ENCODE assay signal across 18 cellular contexts in genomic region chrX:14064632-14065432, GRCh38. TPM values are rescaled to one million over a fixed set of nuclear protein-coding genes. Genes with fewer than 3 reads are reported as not detected.
DNase-seq lines count a peak whose midpoint lies in the region; ATAC-seq and TF ChIP-seq lines count a peak whose summit lies in the region.
"Had no signal": no experiment of that assay in that cellular context is flagged by ENCODE, and none has a peak within 500 bp of the region (broad histone marks: within the 10 kb centered on the region; RNA-seq: fewer than 3 reads in every experiment).

No MANE protein-coding gene starts in this region.

- H2AFZ ChIP-seq in fibroblast of lung (ENCODE audit: low read length), result no peak overlapping the region

- DNase-seq in NOMO-1 treated with DMSO at 0.1 percent for 48 hours (lab: John Stamatoyannopoulos, UW; ENCODE audit: unreplicated experiment), result peak; percentile 20
- DNase-seq in NOMO-1 treated with dmso at 0.1 percent for 144 hours (lab: John Stamatoyannopoulos, UW; ENCODE audit: unreplicated experiment), result no peak
- no peak for DNase-seq in RWPE2 (ENCODE audit: low spot score)
- DNase-seq in fibroblast of lung (ENCODE audit: low read depth in 2 of 2), result peak; percentile 2 to 46
- no peak for DNase-seq in SKM-1 treated with dmso at 0.1 percent for 144 hours (lab: John Stamatoyannopoulos, UW; ENCODE audit: unreplicated experiment)
- no peak for DNase-seq in kidney glomerular epithelial cell (lab: John Stamatoyannopoulos, UW)
- DNase-seq: activated CD4-positive, CD25-positive, alpha-beta regulatory T cell treated with anti-CD3 and anti-CD28 coated beads, Interleukin-2, amount 50 U/mL, for 72 hours; activated T-cell treated with anti-CD3 and anti-CD28 coated beads, Interleukin-2, amount 50 U/mL, for 24 hours; amniotic stem cell; COR-L47; head of caudate nucleus; left ventricle myocardium superior; NCI-H1092 treated with DMSO at 0.1 percent for 48 hours; NCI-H774 had no signal

- no peak overlapping the region for H3K9ac ChIP-seq in fibroblast of lung (ENCODE audit: insufficient read depth, low read length)

- H4K20me1 ChIP-seq in fibroblast of lung (ENCODE audit: control insufficient read depth, extremely low read depth, insufficient read depth, low read length), result no peaks in the 10 kb centered on the region

- H3K36me3 ChIP-seq in RWPE2 (ENCODE audit: low read depth), result no peaks in the 10 kb centered on the region
- no peaks in the 10 kb centered on the region for H3K36me3 ChIP-seq in fibroblast of lung (ENCODE audit: control insufficient read depth, insufficient read depth, low read length)

- H3K27ac ChIP-seq in RWPE2 (ENCODE audit: poor library complexity, severe bottlenecking), result no peak overlapping the region
- no peak overlapping the region for H3K27ac ChIP-seq in fibroblast of lung (ENCODE audit: insufficient read depth, low read length)
- H3K27ac ChIP-seq: HL-60, SK-N-MC had no signal

- no peak overlapping the region for H3K4me2 ChIP-seq in fibroblast of lung (ENCODE audit: extremely low read depth, insufficient read depth, low read length)

- H3K9me3 ChIP-seq in RWPE2 (ENCODE audit: severe bottlenecking), result no peaks in the 10 kb centered on the region
- H3K9me3 ChIP-seq in fibroblast of lung (ENCODE audit: control insufficient read depth, insufficient read depth, low read depth, low read length), result no peaks in the 10 kb centered on the region

- no peaks in the 10 kb centered on the region for H3K79me2 ChIP-seq in fibroblast of lung (ENCODE audit: control insufficient read depth, insufficient read depth, low read length)

- TF ChIP-seq CTCF in RWPE2 (IDR thresholded peaks at IDR 0.05; ENCODE audit: poor library complexity, severe bottlenecking), result no peak
- no peak for TF ChIP-seq CTCF in fibroblast of lung (conservative IDR thresholded peaks at IDR 0.05 in 1 of 2, IDR thresholded peaks at IDR 0.05 in 1 of 2; ENCODE audit: low read depth in 1 of 2, low read length in 2 of 2)

- H3K27me3 ChIP-seq in RWPE2 (ENCODE audit: insufficient read depth, poor library complexity, severe bottlenecking), result no peaks in the 10 kb centered on the region
- H3K27me3 ChIP-seq in fibroblast of lung (ENCODE audit: control insufficient read depth, insufficient read depth, low read length), result no peaks in the 10 kb centered on the region

- ATAC-seq in RWPE2 (ENCODE audit: low read depth) (peak; percentile 85), HG03196 (IDR thresholded peaks at IDR 0.05; ENCODE audit: unreplicated experiment) (no peak), HG03039 (IDR thresholded peaks at IDR 0.05; ENCODE audit: unreplicated experiment) (no peak)
- ATAC-seq: left ventricle myocardium superior had no signal

- H3K4me3 ChIP-seq in RWPE2 (ENCODE audit: severe bottlenecking) (no peak overlapping the region), fibroblast of lung (replicated peaks in 1 of 4; ENCODE audit: control extremely low read depth in 1 of 4, insufficient read depth in 1 of 4, low read depth in 3 of 4, low read length in 4 of 4) (no peak overlapping the region)
- H3K4me3 ChIP-seq: SK-N-MC had no signal

- H3K4me1 ChIP-seq in RWPE2 (ENCODE audit: insufficient read depth, poor library complexity, severe bottlenecking) (no peaks in the 10 kb centered on the region), fibroblast of lung (ENCODE audit: control insufficient read depth, extremely low read depth, insufficient read depth, low read length) (no peaks in the 10 kb centered on the region)

RNA-seq across cellular contexts. Expression of gene GEMIN8, which starts 35.1 kb away (rescaled TPM):
- 11.3 and 20.1 TPM in 2 replicates for total RNA-seq in fibroblast of lung
- polyA plus RNA-seq in fibroblast of lung, result 18.2 and 20.9 TPM in 2 replicates
- 13.9 and 17.2 TPM in 2 replicates for polyA plus RNA-seq in fibroblast of lung (2012)
- 5.0 and 8.4 TPM in 2 replicates for polyA minus RNA-seq in fibroblast of lung (ENCODE audit: low replicate concordance)

Comparison
In these comparisons a context has a peak if more than half of its experiments do, and no peak if none do; other contexts are left out.
1. DNase-seq: peak in NOMO-1 treated with DMSO at 0.1 percent for 48 hours (single experiment) and fibroblast of lung (2 of 2); none in NOMO-1 treated with dmso at 0.1 percent for 144 hours (single experiment), RWPE2 (single experiment), SKM-1 treated with dmso at 0.1 percent for 144 hours (single experiment) and kidney glomerular epithelial cell (single experiment).